In genomic region chr9:30075451-30076199, GRCh38 we compare ENCODE assay signal across 8 cellular contexts.
A peak's percentile ranks its signal among the peaks of the same experiment; 100 is the strongest.
DNase-seq lines count a peak whose midpoint lies in the region; ATAC-seq lines count a peak whose summit lies in the region.

No MANE protein-coding gene starts in this region.

- no peak overlapping the region for H3K4me3 ChIP-seq in right cardiac atrium (ENCODE audit: low read length)

- H3K4me1 Mint-ChIP-seq in activated CD4-positive, alpha-beta T cell treated with anti-CD3 and anti-CD28 coated beads, Interleukin-2, amount 10 ng/mL, durations not matched to agents 24 days and 14 days, result peaks cover 18% of the 10 kb centered on the region

- no peaks in the 10 kb centered on the region for H3K9me3 ChIP-seq in right cardiac atrium (ENCODE audit: control insufficient read depth, low read length)

- no peaks in the 10 kb centered on the region for H3K36me3 Mint-ChIP-seq in activated CD4-positive, alpha-beta T cell treated with anti-CD3 and anti-CD28 coated beads, Interleukin-2, amount 10 ng/mL, durations not matched to agents 24 days and 14 days (ENCODE audit: low read depth)

- no peaks in the 10 kb centered on the region for H3K27me3 ChIP-seq in right cardiac atrium (ENCODE audit: control insufficient read depth, insufficient read depth)

- intact Hi-C loops in activated CD4-positive, alpha-beta T cell treated with anti-CD3 and anti-CD28 coated beads, Interleukin-2, amount 10 ng/mL, durations not matched to agents 24 days and 14 days (cut with micrococcal nuclease), result loop anchor here (2.0 to 10.0 kb wide), 2 partner anchors 61 to 209 kb away; no protein-coding TSS in a partner anchor
- intact Hi-C loops in right cardiac atrium (cut with DNase I), result no loop called here

- DNase-seq in activated CD4-positive, CD25-positive, alpha-beta regulatory T cell treated with anti-CD3 and anti-CD28 coated beads, Interleukin-2, amount 50 U/mL, for 72 hours, result no peak
- peak; percentile 69 for DNase-seq in activated CD4-positive, alpha-beta T cell treated with anti-CD3 and anti-CD28 coated beads, Interleukin-2, amount 10 ng/mL, durations not matched to agents 24 days and 14 days
- DNase-seq in stimulated activated CD4-positive, alpha-beta T cell treated with anti-CD3 and anti-CD28 coated beads, Interleukin-2, amount 100 ng/mL, for 4 hours (ENCODE audit: low read depth), result peak; percentile 7
- DNase-seq in NCI-H1105 (lab: John Stamatoyannopoulos, UW) (no peak), right cardiac atrium (no peak), NCI-H1092 treated with DMSO at 0.1 percent for 48 hours (lab: John Stamatoyannopoulos, UW) (no peak)

- 26% methylated on average over 3 of the region's 3 CpGs for WGBS in right cardiac atrium

- no peaks in the 10 kb centered on the region for H3K27me3 Mint-ChIP-seq in activated CD4-positive, alpha-beta T cell treated with anti-CD3 and anti-CD28 coated beads, Interleukin-2, amount 10 ng/mL, durations not matched to agents 24 days and 14 days

- peaks cover 20% of the 10 kb centered on the region for H3K9me3 Mint-ChIP-seq in activated CD4-positive, alpha-beta T cell treated with anti-CD3 and anti-CD28 coated beads, Interleukin-2, amount 10 ng/mL, durations not matched to agents 24 days and 14 days

- no peak overlapping the region for H3K27ac ChIP-seq in right cardiac atrium (ENCODE audit: low read length)

- no peak overlapping the region for H3K4me3 Mint-ChIP-seq in activated CD4-positive, alpha-beta T cell treated with anti-CD3 and anti-CD28 coated beads, Interleukin-2, amount 10 ng/mL, durations not matched to agents 24 days and 14 days

- peak overlapping the region; percentile 52 for H3K27ac Mint-ChIP-seq in activated CD4-positive, alpha-beta T cell treated with anti-CD3 and anti-CD28 coated beads, Interleukin-2, amount 10 ng/mL, durations not matched to agents 24 days and 14 days

- peak; percentile 82 for ATAC-seq in activated CD4-positive, CD25-positive, alpha-beta regulatory T cell treated with anti-CD3 and anti-CD28 coated beads, Interleukin-2, amount 50 U/mL, for 24 hours
- peak; percentile 88 for ATAC-seq in HG03039 (IDR thresholded peaks at IDR 0.05; ENCODE audit: unreplicated experiment)
- ATAC-seq in right cardiac atrium, result no peak

- no peaks in the 10 kb centered on the region for H3K4me1 ChIP-seq in right cardiac atrium (ENCODE audit: control insufficient read depth, insufficient read depth, low read length)

Comparison
In these comparisons a context has a peak if more than half of its experiments do, and no peak if none do; other contexts are left out.
1. ATAC-seq: peak in activated CD4-positive, CD25-positive, alpha-beta regulatory T cell treated with anti-CD3 and anti-CD28 coated beads, Interleukin-2, amount 50 U/mL, for 24 hours (2 of 2) and HG03039 (single experiment); none in right cardiac atrium (0 of 2).
2. DNase-seq: peak in activated CD4-positive, alpha-beta T cell treated with anti-CD3 and anti-CD28 coated beads, Interleukin-2, amount 10 ng/mL, durations not matched to agents 24 days and 14 days (single experiment) and stimulated activated CD4-positive, alpha-beta T cell treated with anti-CD3 and anti-CD28 coated beads, Interleukin-2, amount 100 ng/mL, for 4 hours (single experiment); none in activated CD4-positive, CD25-positive, alpha-beta regulatory T cell treated with anti-CD3 and anti-CD28 coated beads, Interleukin-2, amount 50 U/mL, for 72 hours (single experiment), NCI-H1105 (single experiment), right cardiac atrium (0 of 3) and NCI-H1092 treated with DMSO at 0.1 percent for 48 hours (single experiment).